1 cellular context compared by ENCODE assay signal in genomic region chr6:8229913-8230312, GRCh38.
TF ChIP-seq lines count a peak whose summit lies in the region.

No MANE protein-coding gene starts in this region.

TF ChIP-seq in WTC11, 78 proteins besides CTCF, POLR2A, EP300 and RAD21 (continued from another document):
- TF ChIP-seq ATF6 (CRISPR knock-in tag; IDR thresholded peaks at IDR 0.05), result no peak
- TF ChIP-seq RORB (CRISPR knock-in tag; IDR thresholded peaks at IDR 0.05), result no peak
- TF ChIP-seq, protein P1, sequence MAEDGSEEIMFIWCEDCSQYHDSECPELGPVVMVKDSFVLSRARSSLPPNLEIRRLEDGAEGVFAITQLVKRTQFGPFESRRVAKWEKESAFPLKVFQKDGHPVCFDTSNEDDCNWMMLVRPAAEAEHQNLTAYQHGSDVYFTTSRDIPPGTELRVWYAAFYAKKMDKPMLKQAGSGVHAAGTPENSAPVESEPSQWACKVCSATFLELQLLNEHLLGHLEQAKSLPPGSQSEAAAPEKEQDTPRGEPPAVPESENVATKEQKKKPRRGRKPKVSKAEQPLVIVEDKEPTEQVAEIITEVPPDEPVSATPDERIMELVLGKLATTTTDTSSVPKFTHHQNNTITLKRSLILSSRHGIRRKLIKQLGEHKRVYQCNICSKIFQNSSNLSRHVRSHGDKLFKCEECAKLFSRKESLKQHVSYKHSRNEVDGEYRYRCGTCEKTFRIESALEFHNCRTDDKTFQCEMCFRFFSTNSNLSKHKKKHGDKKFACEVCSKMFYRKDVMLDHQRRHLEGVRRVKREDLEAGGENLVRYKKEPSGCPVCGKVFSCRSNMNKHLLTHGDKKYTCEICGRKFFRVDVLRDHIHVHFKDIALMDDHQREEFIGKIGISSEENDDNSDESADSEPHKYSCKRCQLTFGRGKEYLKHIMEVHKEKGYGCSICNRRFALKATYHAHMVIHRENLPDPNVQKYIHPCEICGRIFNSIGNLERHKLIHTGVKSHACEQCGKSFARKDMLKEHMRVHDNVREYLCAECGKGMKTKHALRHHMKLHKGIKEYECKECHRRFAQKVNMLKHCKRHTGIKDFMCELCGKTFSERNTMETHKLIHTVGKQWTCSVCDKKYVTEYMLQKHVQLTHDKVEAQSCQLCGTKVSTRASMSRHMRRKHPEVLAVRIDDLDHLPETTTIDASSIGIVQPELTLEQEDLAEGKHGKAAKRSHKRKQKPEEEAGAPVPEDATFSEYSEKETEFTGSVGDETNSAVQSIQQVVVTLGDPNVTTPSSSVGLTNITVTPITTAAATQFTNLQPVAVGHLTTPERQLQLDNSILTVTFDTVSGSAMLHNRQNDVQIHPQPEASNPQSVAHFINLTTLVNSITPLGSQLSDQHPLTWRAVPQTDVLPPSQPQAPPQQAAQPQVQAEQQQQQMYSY (CRISPR knock-in tag; IDR thresholded peaks at IDR 0.05), result no peak
- TF ChIP-seq TP53 (CRISPR knock-in tag; IDR thresholded peaks at IDR 0.05), result no peak
- no peak for TF ChIP-seq CDX4 (CRISPR knock-in tag; IDR thresholded peaks at IDR 0.05; ENCODE audit: borderline replicate concordance)
- no peak for TF ChIP-seq FOXJ3 (CRISPR knock-in tag; IDR thresholded peaks at IDR 0.05; ENCODE audit: borderline replicate concordance)
- no peak for TF ChIP-seq NR1H2 (CRISPR knock-in tag; IDR thresholded peaks at IDR 0.05)
- no peak for TF ChIP-seq PRRX2 (CRISPR knock-in tag; IDR thresholded peaks at IDR 0.05)
